In genomic region chr2:134245340-134245984, GRCh38 we compare ENCODE assay signal across 8 cellular contexts. TPM values are rescaled to one million over a fixed set of nuclear protein-coding genes. Genes with fewer than 3 reads are reported as not detected.
DNase-seq lines count a peak whose midpoint lies in the region; ATAC-seq and TF ChIP-seq lines count a peak whose summit lies in the region.

No MANE protein-coding gene starts in this region.

- H3K36me3 ChIP-seq in heart right ventricle: no peaks in the 10 kb centered on the region

- H3K4me1 ChIP-seq in heart right ventricle: peaks cover 6 to 91% (median 70%) of the 10 kb centered on the region in 9 donors

- 19 to 42% methylated on average over 2 of the region's 2 CpGs for WGBS in heart right ventricle, 2 donors

- ATAC-seq in heart right ventricle (peak in 7 of 8 donors; percentile 53 to 79 (median 68)), GM18909 (IDR thresholded peaks at IDR 0.05; ENCODE audit: poor library complexity, unreplicated experiment) (no peak), GM21619 (IDR thresholded peaks at IDR 0.05; ENCODE audit: unreplicated experiment) (no peak)

- peak; percentile 82 for TF ChIP-seq CTCF in GM10266 (IDR thresholded peaks at IDR 0.05; ENCODE audit: control insufficient read depth, insufficient read depth, low read depth, missing control alignments)
- TF ChIP-seq CTCF in heart right ventricle (IDR thresholded peaks at IDR 0.05): peak; percentile 52 to 83 (median 78)

- H3K27ac ChIP-seq in heart right ventricle: peak overlapping the region in 2 of 10 donors; percentile 24 to 56

- DNase-seq in GM10266 (ENCODE audit: extremely low spot score) (no peak), NCI-H1092 treated with DMSO at 0.1 percent for 48 hours (lab: John Stamatoyannopoulos, UW) (peak; percentile 43), SW480 (ENCODE audit: low spot score) (peak; percentile 57), heart right ventricle (peak; percentile 55 to 84), retina (peak; percentile 70)
- peak; percentile 52 for DNase-seq in activated naive CD8-positive, alpha-beta T cell treated with anti-CD3 and anti-CD28 coated beads, Interleukin-2, amount 50 U/mL, for 16 hours (ENCODE audit: low read depth, low spot score)

- H3K9me3 ChIP-seq in heart right ventricle: no peaks in the 10 kb centered on the region

- H3K4me3 ChIP-seq in heart right ventricle: no peak overlapping the region

- no peaks in the 10 kb centered on the region for H3K27me3 ChIP-seq in heart right ventricle

- intact Hi-C loops in heart right ventricle (cut with DNase I): loop anchor here in 9 of 10 donors (1.0 to 10.0 kb wide), 10 partner anchors 121 to 361 kb away; no protein-coding TSS in a partner anchor

RNA-seq across cellular contexts. Expression of gene MGAT5, which starts 8.4 kb away (rescaled TPM):
- 100 to 1,000 TPM in 3 of 10 donors, 10 to 100 TPM in 7; 68.9 to 111 (median 94.6) TPM for total RNA-seq in heart right ventricle
- polyA plus RNA-seq in heart right ventricle: 10 to 100 TPM in 1 of 2 donors, 1 to 10 TPM in 1; 6.4 to 13.1 TPM

Comparison
In these comparisons a context has a peak if more than half of its experiments do, and no peak if none do; other contexts are left out.
1. ATAC-seq: peak in heart right ventricle (7 of 8); none in GM18909 (single experiment) and GM21619 (single experiment).